ENCODE assay signal across 1 cellular context in genomic region chr4:10667651-10668341, GRCh38.
TF ChIP-seq lines count a peak whose summit lies in the region.

No MANE protein-coding gene starts in this region.

TF ChIP-seq in GM12878, 131 proteins besides CTCF, POLR2A, EP300 and RAD21 (continued from another document):
- no peak for TF ChIP-seq ZBTB11 (CRISPR knock-in tag; IDR thresholded peaks at IDR 0.05)
- TF ChIP-seq YY1 (IDR thresholded peaks at IDR 0.05; ENCODE audit: low read depth, low read length), result no peak
TF ChIP-seq in GM12878: peak in this region for 1.
